ENCODE assay signal across 1 cellular context in genomic region chr6:118280210-118280609, GRCh38.
TF ChIP-seq lines count a peak whose summit lies in the region.

No MANE protein-coding gene starts in this region.

TF ChIP-seq in GM12878, 131 proteins besides CTCF, POLR2A, EP300 and RAD21 (continued from another document):
- TF ChIP-seq ZBTB11 (CRISPR knock-in tag; IDR thresholded peaks at IDR 0.05): no peak
- no peak for TF ChIP-seq ZBTB40 (IDR thresholded peaks at IDR 0.05; ENCODE audit: borderline replicate concordance)
- TF ChIP-seq FOXM1 (IDR thresholded peaks at IDR 0.05; ENCODE audit: low read depth, low read length): peak; percentile 77
- TF ChIP-seq RCOR1 (conservative IDR thresholded peaks at IDR 0.05; ENCODE audit: low read depth, low read length): no peak
- peak; percentile 90 for TF ChIP-seq PAX5 (IDR thresholded peaks at IDR 0.05; ENCODE audit: borderline replicate concordance, low read depth, low read length)
- no peak for TF ChIP-seq TCF12 (IDR thresholded peaks at IDR 0.05; ENCODE audit: low read depth, low read length)
- no peak for TF ChIP-seq HDGF (IDR thresholded peaks at IDR 0.05)
- no peak for TF ChIP-seq PML (IDR thresholded peaks at IDR 0.05; ENCODE audit: low read length)
